Comparison of ENCODE assay signal across 8 cellular contexts in the genomic region with DNA sequence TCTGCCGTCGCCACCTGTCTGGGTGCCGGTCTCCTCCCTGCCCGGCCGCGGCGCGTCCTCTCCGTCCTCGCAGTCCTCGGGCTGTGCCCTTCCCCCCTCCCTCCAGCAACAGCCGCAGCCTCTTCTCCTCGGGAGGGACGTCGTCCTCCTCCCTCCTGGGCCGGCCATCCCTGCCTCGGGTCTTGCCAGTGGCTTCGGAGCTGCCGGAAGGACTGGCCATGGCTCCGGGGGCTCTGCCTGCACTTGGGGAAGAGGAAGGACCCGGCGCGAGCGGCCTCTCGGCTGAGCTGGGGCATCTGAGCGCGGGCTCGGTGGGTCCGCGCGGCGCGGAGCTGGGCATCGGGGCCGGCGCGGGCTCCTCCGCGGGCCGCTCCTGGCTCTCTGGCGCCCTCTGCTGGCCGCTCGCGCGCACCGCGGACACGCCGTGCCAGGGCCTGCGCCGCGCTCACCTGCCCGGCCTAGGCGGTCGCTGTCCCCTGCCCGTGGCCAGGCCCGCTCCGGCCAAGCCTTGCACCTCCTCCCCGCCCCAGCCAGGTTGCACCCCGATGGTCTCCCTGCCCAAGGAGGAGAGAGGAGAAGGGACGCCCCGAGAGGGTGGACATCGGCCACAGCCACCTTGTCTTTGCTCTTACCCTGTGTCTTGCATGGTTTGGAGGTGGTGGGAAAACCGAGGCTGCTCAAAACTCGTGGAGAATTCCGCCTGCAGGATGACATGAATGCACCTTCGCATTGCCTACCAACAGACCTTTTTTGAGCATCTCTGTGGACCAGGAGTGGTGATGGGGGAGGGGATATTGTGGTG.
A peak's percentile ranks its signal among the peaks of the same experiment; 100 is the strongest.
DNase-seq lines count a peak whose midpoint lies in the region; ATAC-seq, FAIRE-seq and TF ChIP-seq lines count a peak whose summit lies in the region.
"Not testable (repeated sequence)": the region's sequence is repeated elsewhere in the genome, so short reads cannot be mapped to it uniquely, and the experiment has no call there.

No MANE protein-coding gene starts in this region.

- not testable (repeated sequence) for H4K20me1 ChIP-seq in GM12878 (ENCODE audit: control insufficient read depth, insufficient read depth)

- POLR2A ChIA-PET in AG04450 (lab: Yijun Ruan, JAX); GM12878 (lab: Charles Lee): not testable (repeated sequence)

- ATAC-seq in GM18909 (IDR thresholded peaks at IDR 0.05; ENCODE audit: poor library complexity, unreplicated experiment) (peak; percentile 53), GM12878 (peak; percentile 79)
- ATAC-seq in Right ventricle myocardium superior (ENCODE audit: poor library complexity); naive B cell (ENCODE audit: low read depth in 2 of 2): not testable (repeated sequence)

- H3K27me3 Mint-ChIP-seq in naive B cell: peaks cover 21 to 50% (median 35%) of the 10 kb centered on the region in 3 donors

- H3K79me2 ChIP-seq in GM12878 (ENCODE audit: control insufficient read depth, insufficient read depth, low read length): not testable (repeated sequence)

- not testable (repeated sequence) for BruUV-seq in GM12878 (replicated peaks; lab: Mats Ljungman, UMichigan)

- CTCF ChIA-PET in AG04450 (lab: Charles Lee): not testable (repeated sequence)
- CTCF ChIA-PET in GM12878 (lab: Yijun Ruan, JAX): interaction anchor here (1.1 to 1.4 kb wide), 2 partner anchors 388 to 431 kb away, joined by 3 read pairs; no protein-coding TSS in a partner anchor

- not testable (repeated sequence) for H3K9me3 ChIP-seq in AG04450 (ENCODE audit: control insufficient read depth, insufficient read depth, low read length); GM12878 (replicated peaks; ENCODE audit: control insufficient read depth, insufficient read depth, low read length)

- FAIRE-seq in GM12878 (lab: Jason Lieb, UNC): not testable (repeated sequence)

- H3K9me3 Mint-ChIP-seq in naive B cell: not testable (repeated sequence)

- H2AFZ ChIP-seq in GM12878 (ENCODE audit: control insufficient read depth, low read depth, low read length): not testable (repeated sequence)

- not testable (repeated sequence) for TF ChIP-seq POLR2A in GM12878 (IDR thresholded peaks at IDR 0.05; ENCODE audit: low read depth, low read length)

- H3K4me1 Mint-ChIP-seq in naive B cell: peaks cover 5 to 16% (median 6%) of the 10 kb centered on the region in 3 donors

- not testable (repeated sequence) for H3K27ac ChIP-seq in AG04450 (ENCODE audit: low read depth, low read length); GM12878 (ENCODE audit: control insufficient read depth, insufficient read depth)

- not testable (repeated sequence) for H3K36me3 ChIP-seq in GM12878 (ENCODE audit: control insufficient read depth in 2 of 2, insufficient read depth in 2 of 2, low read length in 1 of 2)

- in situ Hi-C loops in GM12878 (cut with MboI): not testable (repeated sequence)

- not testable (repeated sequence) for H3K36me3 Mint-ChIP-seq in naive B cell

- not testable (repeated sequence) for DNase-seq in AG04450 (ENCODE audit: low read depth, low spot score); GM12878 (ENCODE audit: low read depth, low spot score)
- DNase-seq in NCI-H69 (lab: John Stamatoyannopoulos, UW): peak; percentile 16
- peak; percentile 12 to 20 for DNase-seq in activated CD4-positive, alpha-beta T cell treated with anti-CD3 and anti-CD28 coated beads, Interleukin-2, amount 50 U/mL, for 4 hours
- DNase-seq in Right ventricle myocardium superior: peak; percentile 68
- DNase-seq in naive B cell: peak; percentile 36
- peak; percentile 37 for DNase-seq in stimulated activated CD4-positive, alpha-beta T cell treated with anti-CD3 and anti-CD28 coated beads, Interleukin-4, amount 100 ng/mL, for 24 hours

- 2% methylated on average over 49 of the region's 67 CpGs for WGBS in GM12878 (ENCODE audit: insufficient coverage, insufficient replicate concordance, low lambda C conversion rate, missing lambda C conversion rate)

- not testable (repeated sequence) for TF ChIP-seq CTCF in AG04450 (IDR thresholded peaks at IDR 0.05; ENCODE audit: low read depth, low read length)
- peak; percentile 27 to 34 (median 28); a peak in 5 of 6 replicates for TF ChIP-seq CTCF in GM12878 (IDR thresholded peaks at IDR 0.05 in 2 of 3, conservative IDR thresholded peaks at IDR 0.05 in 1 of 3; ENCODE audit: control insufficient read depth in 2 of 3, extremely low read depth in 1 of 3, insufficient read depth in 1 of 3, low read depth in 3 of 3, low read length in 3 of 3)

- peak overlapping the region; percentile 42; the same call in 1 of the 2 replicates for H3K4me3 ChIP-seq in AG04450 (ENCODE audit: low read depth, low read length)
- H3K4me3 ChIP-seq in GM12878: not testable (repeated sequence)

- not testable (repeated sequence) for TF ChIP-seq EP300 in GM12878 (IDR thresholded peaks at IDR 0.05; ENCODE audit: borderline replicate concordance in 1 of 2, control insufficient read depth in 1 of 2, low read depth in 2 of 2, low read length in 2 of 2)

- H3K9ac ChIP-seq in GM12878 (ENCODE audit: control insufficient read depth, insufficient read depth, low read length): not testable (repeated sequence)

- not testable (repeated sequence) for H3K27me3 ChIP-seq in AG04450 (ENCODE audit: control insufficient read depth, insufficient read depth, low read length); GM12878 (replicated peaks in 1 of 2; ENCODE audit: control insufficient read depth in 2 of 2, insufficient read depth in 2 of 2, low read length in 1 of 2)

- H3K4me2 ChIP-seq in GM12878 (ENCODE audit: control insufficient read depth, insufficient read depth): 0 out of 2 replicates have a peak overlapping the region, but pooled peaks have one; percentile 13

- not testable (repeated sequence) for H3K4me1 ChIP-seq in GM12878 (ENCODE audit: control insufficient read depth, insufficient read depth, low read length)

- intact Hi-C loops in GM12878 (cut with micrococcal nuclease; ENCODE audit: unreplicated experiment): not testable (repeated sequence)
- intact Hi-C loops in Right ventricle myocardium superior (cut with DNase I): loop anchor here (10.0 kb wide), 1 partner anchor 285 kb away; no protein-coding TSS in a partner anchor

- RAD21 ChIA-PET in GM12878 (lab: Charles Lee; ENCODE audit: unreplicated experiment): not testable (repeated sequence)

- SMC1A ChIA-PET in GM12878 (lab: Charles Lee; ENCODE audit: uncharacterized antibody, unreplicated experiment): interaction anchor here (1.3 kb wide), 1 partner anchor 388 kb away, joined by 3 read pairs; no protein-coding TSS in a partner anchor

- peak overlapping the region in 1 of 6 donors; percentile 10 for H3K27ac Mint-ChIP-seq in naive B cell

- peak overlapping the region; percentile 42 to 83 (median 71) for H3K4me3 Mint-ChIP-seq in naive B cell

- TF ChIP-seq RAD21 in GM12878 (IDR thresholded peaks at IDR 0.05; ENCODE audit: insufficient read depth, low read depth, low read length): 0 out of 2 replicates have a peak, but pooled peaks have one; percentile 13

TF ChIP-seq in GM12878, 131 proteins besides CTCF, POLR2A, EP300 and RAD21:
- TF ChIP-seq BHLHE40 (IDR thresholded peaks at IDR 0.05; ENCODE audit: borderline replicate concordance in 1 of 2, low read depth in 2 of 2, low read length in 1 of 2) (peak in 1 of 2 experiments; percentile 28; a peak in 1 of 4 replicates), LARP7 (IDR thresholded peaks at IDR 0.05) (0 out of 2 replicates have a peak, but pooled peaks have one; percentile 45)
